26 cellular contexts compared by ENCODE assay signal in genomic region chr14:75323571-75323970, GRCh38. TPM values are rescaled to one million over a fixed set of nuclear protein-coding genes. Genes with fewer than 3 reads are reported as not detected.
DNase-seq lines count a peak whose midpoint lies in the region; ATAC-seq and TF ChIP-seq lines count a peak whose summit lies in the region.
"Had no signal": no experiment of that assay in that cellular context is flagged by ENCODE, and none has a peak within 500 bp of the region (broad histone marks: within the 10 kb centered on the region; RNA-seq: fewer than 3 reads in every experiment).

No MANE protein-coding gene starts in this region.

- peaks cover 4% of the 10 kb centered on the region for H3K4me1 ChIP-seq in mesodermal cell (ENCODE audit: control insufficient read depth, insufficient read depth, low read length, poor library complexity, severe bottlenecking)
- H3K4me1 ChIP-seq: upper lobe of right lung had no signal

- H3K9me3 ChIP-seq in mesodermal cell (ENCODE audit: control insufficient read depth, low read length), result no peaks in the 10 kb centered on the region
- H3K9me3 ChIP-seq: upper lobe of right lung had no signal

- H3K36me3 ChIP-seq in mesodermal cell (ENCODE audit: control insufficient read depth, insufficient read depth, low read length), result no peaks in the 10 kb centered on the region
- H3K36me3 ChIP-seq: upper lobe of right lung had no signal

- TF ChIP-seq POLR2A in erythroblast (IDR thresholded peaks at IDR 0.05; ENCODE audit: low read length), result no peak

- H3K4me3 ChIP-seq in mesodermal cell (ENCODE audit: extremely low read depth, insufficient read depth, low read length, poor library complexity, severe bottlenecking), result no peak overlapping the region
- H3K4me3 ChIP-seq: skin epidermis, upper lobe of right lung had no signal

- WGBS in mesodermal cell (ENCODE audit: insufficient coverage in 2 of 2), 2 experiments, result 77% methylated on average over 3 to 5 of the region's 6 CpGs

- peak overlapping the region; percentile 31 for H3K27ac ChIP-seq in mesodermal cell (ENCODE audit: low read depth, low read length, severe bottlenecking)
- H3K27ac ChIP-seq: C4-2B, upper lobe of right lung had no signal

- ATAC-seq in GM19023 (IDR thresholded peaks at IDR 0.05; ENCODE audit: unreplicated experiment) (no peak), GM21619 (IDR thresholded peaks at IDR 0.05; ENCODE audit: unreplicated experiment) (no peak)
- ATAC-seq: activated naive CD8-positive, alpha-beta T cell treated with anti-CD3 and anti-CD28 coated beads, Interleukin-2, amount 50 U/mL, for 24 hours; Panc1 had no signal

- DNase-seq in Daoy (ENCODE audit: low read depth) (peak; percentile 46), M059J (ENCODE audit: low read depth) (peak; percentile 28), dedifferentiated amniotic fluid mesenchymal stem cell (ENCODE audit: extremely low spot score) (peak; percentile 17), erythroblast (lab: John Stamatoyannopoulos, UW) (no peak), NOMO-1 treated with dmso at 0.1 percent for 144 hours (lab: John Stamatoyannopoulos, UW; ENCODE audit: unreplicated experiment) (no peak)
- DNase-seq: ACHN; activated CD4-positive, alpha-beta T cell treated with anti-CD3 and anti-CD28 coated beads for 4 hours; activated CD8-positive, alpha-beta memory T cell treated with anti-CD3 and anti-CD28 coated beads for 24 hours; activated gamma-delta T cell treated with Interleukin-2 at 50 U/mL for 16 hours; activated naive CD8-positive, alpha-beta T cell treated with anti-CD3 and anti-CD28 coated beads, Interleukin-2, amount 50 U/mL, for 24 hours; activated T-cell treated with anti-CD3 and anti-CD28 coated beads, Interleukin-2, amount 50 U/mL, for 24 hours; Calu3; effector CD8-positive, alpha-beta T cell; EL; KG1; kidney glomerular epithelial cell; mesendoderm; nucleus accumbens; stimulated activated CD4-positive, alpha-beta T cell treated with anti-CD3 and anti-CD28 coated beads, Interleukin-1b, Interleukin-23, amount 100 ng/mL, for 48 hours; upper lobe of right lung had no signal

RNA-seq across cellular contexts. Expression of gene FOS, which starts 44.9 kb away (rescaled TPM):
- total RNA-seq in Daoy (2014; rRNA removed; shearing (Covaris generic)), result 8.8 and 9.1 TPM in 2 replicates
- 24.0 and 31.6 TPM in 2 replicates for total RNA-seq in M059J (2014; rRNA removed; shearing (Covaris generic))
- 20.6 TPM for polyA plus RNA-seq in mesodermal cell (2013, experiment 1 of 2)
- polyA plus RNA-seq in mesodermal cell (2013, experiment 2 of 2), result 26.8 TPM

Comparison
In these comparisons a context has a peak if more than half of its experiments do, and no peak if none do; other contexts are left out.
1. DNase-seq: peak in Daoy (single experiment), M059J (single experiment) and dedifferentiated amniotic fluid mesenchymal stem cell (single experiment); none in erythroblast (0 of 2) and NOMO-1 treated with dmso at 0.1 percent for 144 hours (single experiment).